Comparison of ENCODE assay signal across 24 cellular contexts in the genomic region with DNA sequence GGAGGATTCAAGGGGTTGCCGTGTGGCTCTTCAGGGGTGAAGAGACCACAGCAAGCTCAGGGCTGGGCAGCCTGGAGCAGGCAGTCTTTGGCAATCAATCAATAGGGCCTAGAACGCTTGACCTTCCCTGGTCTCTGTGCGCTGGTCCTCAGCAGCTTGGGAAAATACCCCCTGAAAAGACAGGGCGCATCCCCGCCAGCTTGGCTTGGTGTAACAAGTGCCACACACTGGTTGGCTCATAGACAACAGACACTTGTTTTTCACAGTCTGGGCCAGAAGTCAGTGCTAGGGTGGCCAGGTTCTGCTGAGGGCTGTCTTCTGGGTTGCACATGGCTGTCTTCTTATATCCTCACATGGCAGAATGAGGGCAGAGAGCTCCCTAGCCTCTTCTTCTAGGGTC.
DNase-seq lines count a peak whose midpoint lies in the region; ATAC-seq and TF ChIP-seq lines count a peak whose summit lies in the region.
"Had no signal": no experiment of that assay in that cellular context is flagged by ENCODE, and none has a peak within 500 bp of the region (broad histone marks: within the 10 kb centered on the region; RNA-seq: fewer than 3 reads in every experiment).

No MANE protein-coding gene starts in this region.

- no peaks in the 10 kb centered on the region for H4K20me1 ChIP-seq in BLaER1

- H3K27me3 Mint-ChIP-seq in dendritic cell treated with granulocyte-macrophage colony-stimulating factor and Interleukin-4, amounts not matched to agents 40 ng/mL and 50 ng/mL, for 4 days = no peaks in the 10 kb centered on the region

- H3K4me1 ChIP-seq in BLaER1 = peaks cover 87% of the 10 kb centered on the region
- peaks cover 7% of the 10 kb centered on the region; the same call in 1 of the 2 replicates for H3K4me1 ChIP-seq in BE2C
- H3K4me1 ChIP-seq: A549 had no signal

- H3K27me3 ChIP-seq in BLaER1 (no peaks in the 10 kb centered on the region), BE2C (no peaks in the 10 kb centered on the region)

- intact Hi-C loops in dendritic cell treated with granulocyte-macrophage colony-stimulating factor and Interleukin-4, amounts not matched to agents 40 ng/mL and 50 ng/mL, for 4 days (cut with micrococcal nuclease) = no loop called here

- H3K36me3 ChIP-seq in BLaER1 = no peaks in the 10 kb centered on the region
- no peaks in the 10 kb centered on the region for H3K36me3 ChIP-seq in BE2C

- peaks cover 50% of the 10 kb centered on the region for H3K4me1 Mint-ChIP-seq in dendritic cell treated with granulocyte-macrophage colony-stimulating factor and Interleukin-4, amounts not matched to agents 40 ng/mL and 50 ng/mL, for 4 days (ENCODE audit: low read depth)

- no peaks in the 10 kb centered on the region for H3K9me3 Mint-ChIP-seq in dendritic cell treated with granulocyte-macrophage colony-stimulating factor and Interleukin-4, amounts not matched to agents 40 ng/mL and 50 ng/mL, for 4 days
- H3K9me3 Mint-ChIP-seq: CD4-positive, alpha-beta memory T cell; CD8-positive, alpha-beta memory T cell had no signal

- DNase-seq in mesenteric fat pad (ENCODE audit: low spot score) (peak; percentile 71), BE2C (no peak), NCI-H2081 (lab: John Stamatoyannopoulos, UW) (no peak)
- DNase-seq: AML-193; C1 segment of cervical spinal cord; CD4-positive, alpha-beta memory T cell; CD4-positive, CD25-positive, alpha-beta regulatory T cell; CD8-positive, alpha-beta memory T cell; COR-L47; DMS 273 treated with DMSO at 0.1 percent for 48 hours; DMS153; DMS53; DMS79; DND-41; EL; GDM1 had no signal

- H3K4me3 ChIP-seq in BLaER1 (no peak overlapping the region), BE2C (ENCODE audit: low read depth, low read length) (no peak overlapping the region)
- H3K4me3 ChIP-seq: A549, GM12878 had no signal

- no peak for ATAC-seq in HG02678 (IDR thresholded peaks at IDR 0.05; ENCODE audit: unreplicated experiment)
- ATAC-seq: A549, GM12878 had no signal

- H3K36me3 Mint-ChIP-seq in dendritic cell treated with granulocyte-macrophage colony-stimulating factor and Interleukin-4, amounts not matched to agents 40 ng/mL and 50 ng/mL, for 4 days (ENCODE audit: low read depth) = no peaks in the 10 kb centered on the region
- H3K36me3 Mint-ChIP-seq: CD14-positive monocyte; CD4-positive, alpha-beta memory T cell; CD4-positive, CD25-positive, alpha-beta regulatory T cell; CD8-positive, alpha-beta memory T cell had no signal

- H3K9me3 ChIP-seq in BLaER1 (peaks cover 6% of the 10 kb centered on the region), BE2C (no peaks in the 10 kb centered on the region)
- H3K9me3 ChIP-seq: A549 had no signal

- no peak overlapping the region for H3K9ac ChIP-seq in BLaER1

- H3K4me3 Mint-ChIP-seq in dendritic cell treated with granulocyte-macrophage colony-stimulating factor and Interleukin-4, amounts not matched to agents 40 ng/mL and 50 ng/mL, for 4 days = no peak overlapping the region
- H3K4me3 Mint-ChIP-seq: B cell; CD14-positive monocyte; CD4-positive, alpha-beta memory T cell; CD4-positive, CD25-positive, alpha-beta regulatory T cell had no signal

- H3K27ac Mint-ChIP-seq in dendritic cell treated with granulocyte-macrophage colony-stimulating factor and Interleukin-4, amounts not matched to agents 40 ng/mL and 50 ng/mL, for 4 days = peak overlapping the region; percentile 13
- H3K27ac Mint-ChIP-seq: B cell; CD14-positive monocyte; CD8-positive, alpha-beta memory T cell had no signal

- H3K4me2 ChIP-seq in BLaER1 = peak overlapping the region; percentile 72
- H3K4me2 ChIP-seq: A549 had no signal

- peak overlapping the region; percentile 42; the same call in 1 of the 2 replicates for H3K27ac ChIP-seq in BLaER1
- H3K27ac ChIP-seq: 22Rv1 had no signal

- TF ChIP-seq CTCF in BE2C (IDR thresholded peaks at IDR 0.05; ENCODE audit: low read depth, low read length) = no peak
